In the genomic region with DNA sequence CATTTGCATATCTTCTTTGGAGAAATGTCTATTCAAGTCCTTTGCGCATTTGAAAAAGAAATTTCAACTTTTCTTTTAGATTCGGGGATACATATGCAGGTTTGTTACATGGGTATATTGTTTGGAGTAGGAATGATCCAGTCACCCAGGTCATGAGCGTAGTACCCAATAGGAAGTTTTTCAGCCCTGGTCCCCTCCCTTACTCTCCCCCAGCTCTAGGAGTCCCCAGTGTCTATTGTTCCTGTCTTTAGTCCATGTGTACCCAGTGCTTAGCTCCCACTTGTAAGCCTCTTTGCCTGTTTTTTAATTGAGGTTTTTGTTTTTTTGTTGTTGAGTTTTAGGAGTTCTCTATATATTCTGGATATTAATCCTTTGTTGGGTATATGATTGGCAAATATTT, we compare ENCODE assay signal across 16 cellular contexts.
DNase-seq lines count a peak whose midpoint lies in the region; ATAC-seq and TF ChIP-seq lines count a peak whose summit lies in the region.
"Had no signal": no experiment of that assay in that cellular context is flagged by ENCODE, and none has a peak within 500 bp of the region (broad histone marks: within the 10 kb centered on the region; RNA-seq: fewer than 3 reads in every experiment).

No MANE protein-coding gene starts in this region.

- no peak for TF ChIP-seq POLR2A in uterus (IDR thresholded peaks at IDR 0.05)

- H3K9me2 ChIP-seq in GM23338 (ENCODE audit: insufficient read depth) = no peaks in the 10 kb centered on the region

- DNase-seq in GM23338 (ENCODE audit: low spot score) = no peak
- DNase-seq in SK-N-MC (ENCODE audit: low read depth, low spot score) = no peak
- no peak for DNase-seq in endodermal cell
- peak; percentile 25 for DNase-seq in neural progenitor cell (ENCODE audit: low spot score)
- DNase-seq in uterus = no peak
- no peak for DNase-seq in right atrium auricular region (ENCODE audit: low spot score)
- DNase-seq: CD8-positive, alpha-beta T cell; COR-L47; DMS153; DMS79 treated with DMSO at 0.1 percent for 48 hours; EL had no signal

- no peaks in the 10 kb centered on the region for H3K4me1 Mint-ChIP-seq in GM23338
- H3K4me1 Mint-ChIP-seq in endodermal cell = peaks cover 5% of the 10 kb centered on the region
- peaks cover 4% of the 10 kb centered on the region for H3K4me1 Mint-ChIP-seq in neural progenitor cell

- H3K36me3 ChIP-seq in GM23338 (ENCODE audit: insufficient read depth) = peaks cover 17% of the 10 kb centered on the region
- H3K36me3 ChIP-seq in SK-N-MC (ENCODE audit: insufficient read depth, low read length) = peaks cover 73% of the 10 kb centered on the region
- H3K36me3 ChIP-seq in endodermal cell (ENCODE audit: control insufficient read depth, insufficient read depth, low read length) = peaks cover 89% of the 10 kb centered on the region
- H3K36me3 ChIP-seq in neural progenitor cell = peaks cover 15% of the 10 kb centered on the region
- H3K36me3 ChIP-seq in uterus = no peaks in the 10 kb centered on the region
- peaks cover 11% of the 10 kb centered on the region for H3K36me3 ChIP-seq in right atrium auricular region

- H3K4me3 Mint-ChIP-seq in GM23338 (no peak overlapping the region), endodermal cell (no peak overlapping the region), neural progenitor cell (no peak overlapping the region)
- H3K4me3 Mint-ChIP-seq: CD14-positive monocyte; CD8-positive, alpha-beta T cell had no signal

- H3K36me3 Mint-ChIP-seq in GM23338 (ENCODE audit: low read depth) (peaks cover 39% of the 10 kb centered on the region), endodermal cell (ENCODE audit: low read depth) (peaks cover 61% of the 10 kb centered on the region), neural progenitor cell (peaks cover 42% of the 10 kb centered on the region)

- H3K9me3 Mint-ChIP-seq in GM23338 (no peaks in the 10 kb centered on the region; the same call in 2 of the 3 replicates), endodermal cell (peaks cover 9% of the 10 kb centered on the region), neural progenitor cell (peaks cover 17% of the 10 kb centered on the region)

- H3K27me3 Mint-ChIP-seq in GM23338 (ENCODE audit: insufficient read depth, low read depth, poor library complexity) (peaks cover 2% of the 10 kb centered on the region), endodermal cell (ENCODE audit: insufficient read depth) (no peaks in the 10 kb centered on the region), neural progenitor cell (ENCODE audit: insufficient read depth, low read depth) (no peaks in the 10 kb centered on the region)

- H3K9me3 ChIP-seq in SK-N-MC (ENCODE audit: low read depth, low read length) (peaks cover 8% of the 10 kb centered on the region), endodermal cell (ENCODE audit: control insufficient read depth, low read length) (peaks cover 22% of the 10 kb centered on the region), neural progenitor cell (ENCODE audit: low read depth) (no peaks in the 10 kb centered on the region), uterus (peaks cover 0 to 5% of the 10 kb centered on the region in 2 donors), right atrium auricular region (peaks cover 0 to 11% of the 10 kb centered on the region in 2 donors)

- H2AFZ ChIP-seq in GM23338 (no peak overlapping the region), neural progenitor cell (replicated peaks) (no peak overlapping the region)

- WGBS in endodermal cell (ENCODE audit: insufficient coverage in 1 of 2, insufficient read length in 1 of 2), 2 experiments = 80 to 87% methylated on average over 1 to 3 of the region's 3 CpGs

- H3K4me1 ChIP-seq in GM23338 (ENCODE audit: insufficient read depth) (no peaks in the 10 kb centered on the region), endodermal cell (ENCODE audit: control insufficient read depth, insufficient read depth, low read length) (no peaks in the 10 kb centered on the region), neural progenitor cell (peaks cover 24% of the 10 kb centered on the region), uterus (no peaks in the 10 kb centered on the region), right atrium auricular region (no peaks in the 10 kb centered on the region)
- H3K4me1 ChIP-seq: A549, HAP-1 had no signal

- H3K79me2 ChIP-seq in GM23338 (replicated peaks; ENCODE audit: insufficient read depth) = peaks cover 99% of the 10 kb centered on the region
- H3K79me2 ChIP-seq in neural progenitor cell (ENCODE audit: low read depth) = peaks cover 42% of the 10 kb centered on the region

- no peaks in the 10 kb centered on the region for H3F3A ChIP-seq in GM23338 (replicated peaks; ENCODE audit: low read depth)
- H3F3A ChIP-seq in neural progenitor cell (ENCODE audit: low read depth) = peaks cover 6% of the 10 kb centered on the region

- H3K9ac ChIP-seq in SK-N-MC (ENCODE audit: insufficient read length) (no peak overlapping the region), endodermal cell (ENCODE audit: extremely low read depth, low read length, poor library complexity, severe bottlenecking) (no peak overlapping the region), neural progenitor cell (no peak overlapping the region)

- intact Hi-C loops in uterus (cut with DNase I; ENCODE audit: low total_unique reads) = loop anchor here (10.0 kb wide), 1 partner anchor 490 kb away; no protein-coding TSS in a partner anchor

- peaks cover 29% of the 10 kb centered on the region for H4K20me1 ChIP-seq in GM23338 (replicated peaks; ENCODE audit: insufficient read depth)
- no peaks in the 10 kb centered on the region for H4K20me1 ChIP-seq in neural progenitor cell (ENCODE audit: low read depth)

- H3K27me3 ChIP-seq in GM23338 (ENCODE audit: insufficient read depth) = no peaks in the 10 kb centered on the region
- no peaks in the 10 kb centered on the region for H3K27me3 ChIP-seq in endodermal cell (ENCODE audit: control insufficient read depth, insufficient read depth, low read length, poor library complexity, severe bottlenecking)
- H3K27me3 ChIP-seq in neural progenitor cell = no peaks in the 10 kb centered on the region
- H3K27me3 ChIP-seq in uterus = no peaks in the 10 kb centered on the region
- H3K27me3 ChIP-seq in right atrium auricular region = no peaks in the 10 kb centered on the region

- ATAC-seq in GM23338 (peak; percentile 53; the same call in 2 of the 3 replicates), GM19328 (IDR thresholded peaks at IDR 0.05; ENCODE audit: unreplicated experiment) (no peak)
- ATAC-seq: A549; CD8-positive, alpha-beta T cell had no signal

- H3K4me2 ChIP-seq in GM23338 (no peak overlapping the region), neural progenitor cell (peak overlapping the region; percentile 12)
- H3K4me2 ChIP-seq: A549 had no signal

- H3K4me3 ChIP-seq in GM23338 (no peak overlapping the region), SK-N-MC (no peak overlapping the region), endodermal cell (ENCODE audit: low read length) (no peak overlapping the region), neural progenitor cell (no peak overlapping the region), uterus (no peak overlapping the region), right atrium auricular region (no peak overlapping the region)
- H3K4me3 ChIP-seq: A549, HAP-1 had no signal

- no peak overlapping the region for H3K27ac ChIP-seq in GM23338 (ENCODE audit: low read depth)
- 0 out of 2 replicates have a peak overlapping the region, but pooled peaks have one; percentile 16 for H3K27ac ChIP-seq in SK-N-MC
- H3K27ac ChIP-seq in endodermal cell (ENCODE audit: low read depth, low read length) = no peak overlapping the region
- H3K27ac ChIP-seq in neural progenitor cell = no peak overlapping the region
- H3K27ac ChIP-seq in uterus = no peak overlapping the region
- no peak overlapping the region for H3K27ac ChIP-seq in right atrium auricular region
- H3K27ac ChIP-seq: A549, HL-60 had no signal

- TF ChIP-seq CTCF in GM23338 (conservative IDR thresholded peaks at IDR 0.05; ENCODE audit: low read depth in 2 of 2) (no peak), endodermal cell (conservative IDR thresholded peaks at IDR 0.05) (no peak), neural progenitor cell (IDR thresholded peaks at IDR 0.05) (no peak), uterus (IDR thresholded peaks at IDR 0.05) (no peak), right atrium auricular region (IDR thresholded peaks at IDR 0.05) (no peak)

- no peak overlapping the region for H3K27ac Mint-ChIP-seq in GM23338
- peak overlapping the region; percentile 23 for H3K27ac Mint-ChIP-seq in endodermal cell
- H3K27ac Mint-ChIP-seq in neural progenitor cell = no peak overlapping the region
- H3K27ac Mint-ChIP-seq: CD8-positive, alpha-beta T cell had no signal

TF ChIP-seq in GM23338, 12 proteins besides CTCF, POLR2A, EP300 and RAD21 (continues in another document):
- TF ChIP-seq POLR2AphosphoS5 (IDR thresholded peaks at IDR 0.05; ENCODE audit: low read depth) (no peak), JUNB (IDR thresholded peaks at IDR 0.05; ENCODE audit: unreplicated experiment) (no peak), STAT1 (IDR thresholded peaks at IDR 0.05; ENCODE audit: unreplicated experiment) (no peak), EZH2phosphoT487 (IDR thresholded peaks at IDR 0.05; ENCODE audit: unreplicated experiment) (no peak)
- TF ChIP-seq, protein P1, sequence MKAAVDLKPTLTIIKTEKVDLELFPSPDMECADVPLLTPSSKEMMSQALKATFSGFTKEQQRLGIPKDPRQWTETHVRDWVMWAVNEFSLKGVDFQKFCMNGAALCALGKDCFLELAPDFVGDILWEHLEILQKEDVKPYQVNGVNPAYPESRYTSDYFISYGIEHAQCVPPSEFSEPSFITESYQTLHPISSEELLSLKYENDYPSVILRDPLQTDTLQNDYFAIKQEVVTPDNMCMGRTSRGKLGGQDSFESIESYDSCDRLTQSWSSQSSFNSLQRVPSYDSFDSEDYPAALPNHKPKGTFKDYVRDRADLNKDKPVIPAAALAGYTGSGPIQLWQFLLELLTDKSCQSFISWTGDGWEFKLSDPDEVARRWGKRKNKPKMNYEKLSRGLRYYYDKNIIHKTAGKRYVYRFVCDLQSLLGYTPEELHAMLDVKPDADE (IDR thresholded peaks at IDR 0.05) = no peak
